8 cellular contexts compared by ENCODE assay signal in the genomic region with DNA sequence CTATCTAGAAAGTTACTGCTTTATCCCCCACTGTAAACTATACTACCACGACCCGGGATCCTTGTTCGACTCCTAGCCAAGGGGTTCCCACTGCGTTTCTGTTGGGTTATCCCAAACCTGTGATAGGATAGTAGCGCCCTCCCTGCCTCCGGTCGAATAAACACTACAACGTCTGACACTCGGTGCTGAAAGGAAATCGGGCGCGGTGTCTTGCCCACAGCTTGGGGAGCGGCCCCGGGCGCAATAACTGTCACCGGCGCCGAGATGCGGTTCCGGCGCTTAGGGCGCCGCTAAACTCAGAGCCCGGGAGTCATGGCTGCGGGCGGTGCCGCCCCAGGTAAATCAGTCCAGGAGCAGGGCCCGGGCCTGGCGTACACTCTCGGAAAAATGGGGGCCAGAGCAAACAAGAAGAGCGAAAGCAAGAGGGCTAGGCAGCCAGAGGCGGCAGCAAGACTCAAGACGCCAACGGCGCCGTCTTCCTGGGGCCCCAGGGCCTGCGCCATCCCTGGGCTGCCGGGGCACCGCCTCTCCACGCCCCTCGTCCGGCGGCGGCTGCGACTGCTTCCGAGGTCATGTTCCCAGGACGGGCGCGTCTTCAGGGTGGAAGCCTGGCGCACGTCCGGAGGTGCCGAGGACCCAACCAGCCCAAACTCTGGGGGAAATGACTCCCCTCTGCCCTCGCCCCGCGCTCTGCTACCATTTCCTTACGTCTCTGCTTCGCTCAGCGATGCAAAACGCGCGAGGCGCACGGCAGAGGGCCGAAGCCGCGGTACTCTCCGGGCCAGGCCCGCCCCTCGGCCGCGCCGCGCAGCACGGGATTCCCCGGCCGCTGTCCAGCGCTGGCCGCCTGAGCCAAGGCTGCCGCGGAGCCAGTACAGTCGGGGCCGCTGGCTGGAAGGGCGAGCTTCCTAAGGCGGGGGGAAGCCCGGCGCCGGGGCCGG. TPM values are rescaled to one million over a fixed set of nuclear protein-coding genes. Genes with fewer than 3 reads are reported as not detected.
DNase-seq lines count a peak whose midpoint lies in the region; ATAC-seq and TF ChIP-seq lines count a peak whose summit lies in the region.

Gene DUT, plus strand, starts transcription at position 575 of the 941 bp plus-strand sequence. Its CDS starts 87 bp downstream, at position 662.

- H3K4me1 ChIP-seq in HUES64 (ENCODE audit: insufficient read depth, low read length) (peaks cover 26% of the 10 kb centered on the region), neural progenitor cell (peaks cover 24% of the 10 kb centered on the region), subcutaneous abdominal adipose tissue (ENCODE audit: control insufficient read depth in 5 of 5, insufficient read depth in 5 of 5, low read length in 5 of 5) (peaks cover 0 to 19% (median 15%) of the 10 kb centered on the region in 5 donors)

- TF ChIP-seq CTCF in foreskin fibroblast (IDR thresholded peaks at IDR 0.05; ENCODE audit: low read depth, low read length) (no peak), neural progenitor cell (IDR thresholded peaks at IDR 0.05) (no peak)

- TF ChIP-seq POLR2A in Raji (IDR thresholded peaks at IDR 0.05; ENCODE audit: insufficient read depth, low read depth, low read length) = peak; percentile 86

- H3K4me1 Mint-ChIP-seq in neural progenitor cell = peaks cover 31% of the 10 kb centered on the region

- under 1% methylated on average over 89 of the region's 89 CpGs for WGBS in HUES64

- ATAC-seq in GM21515 (IDR thresholded peaks at IDR 0.05; ENCODE audit: unreplicated experiment) = peak; percentile 87

- H3K27me3 ChIP-seq in HUES64 (ENCODE audit: insufficient read depth, low read length) (no peaks in the 10 kb centered on the region), neural progenitor cell (no peaks in the 10 kb centered on the region), subcutaneous abdominal adipose tissue (ENCODE audit: control insufficient read depth in 5 of 5, insufficient read depth in 4 of 5, low read length in 5 of 5) (no peaks in the 10 kb centered on the region)

- H3K27ac Mint-ChIP-seq in neural progenitor cell = peak within 1 kb of the TSS; percentile 42

- H3K9me3 Mint-ChIP-seq in neural progenitor cell = no peaks in the 10 kb centered on the region

- peaks cover 25% of the 10 kb centered on the region for H3K36me3 ChIP-seq in HUES64 (ENCODE audit: insufficient read depth, low read length)
- H3K36me3 ChIP-seq in neural progenitor cell = no peaks in the 10 kb centered on the region
- peaks cover 12 to 26% (median 16%) of the 10 kb centered on the region in 5 donors for H3K36me3 ChIP-seq in subcutaneous abdominal adipose tissue (ENCODE audit: control insufficient read depth in 5 of 5, insufficient read depth in 5 of 5, low read length in 5 of 5)

- H3K27me3 Mint-ChIP-seq in neural progenitor cell (ENCODE audit: insufficient read depth, low read depth) = no peaks in the 10 kb centered on the region

- peak within 1 kb of the TSS; percentile 90 for H3K4me2 ChIP-seq in neural progenitor cell

- H3K27ac ChIP-seq in HUES64 (ENCODE audit: low read depth, low read length) = peak within 1 kb of the TSS; percentile 94
- H3K27ac ChIP-seq in neural progenitor cell = peak within 1 kb of the TSS; percentile 66
- peak within 1 kb of the TSS; percentile 94 for H3K27ac ChIP-seq in subcutaneous abdominal adipose tissue (ENCODE audit: low read depth, low read length)

- peak within 1 kb of the TSS; percentile 93 for H3K4me3 ChIP-seq in HUES64 (ENCODE audit: low read length)
- H3K4me3 ChIP-seq in foreskin fibroblast (ENCODE audit: low read depth in 1 of 2, low read length in 2 of 2) = peak within 1 kb of the TSS; percentile 78 to 81
- peak within 1 kb of the TSS; percentile 83 for H3K4me3 ChIP-seq in neural progenitor cell
- peak within 1 kb of the TSS; percentile 79 to 98 (median 90) for H3K4me3 ChIP-seq in subcutaneous abdominal adipose tissue (ENCODE audit: low read depth in 1 of 5, low read length in 5 of 5)

- H3F3A ChIP-seq in neural progenitor cell (ENCODE audit: low read depth) = peaks cover 24% of the 10 kb centered on the region

- H3K9me3 ChIP-seq in HUES64 (ENCODE audit: insufficient read depth, low read depth, low read length) (no peaks in the 10 kb centered on the region), neural progenitor cell (ENCODE audit: low read depth) (no peaks in the 10 kb centered on the region), subcutaneous abdominal adipose tissue (ENCODE audit: control insufficient read depth in 5 of 5, low read length in 5 of 5) (no peaks in the 10 kb centered on the region)

- peak; percentile 8 for DNase-seq in DMS153 treated with DMSO at 0.1 percent for 48 hours (lab: John Stamatoyannopoulos, UW; ENCODE audit: unreplicated experiment)
- peak; percentile 63 for DNase-seq in activated gamma-delta T cell (lab: John Stamatoyannopoulos, UW)
- peak; percentile 78 to 94 for DNase-seq in foreskin fibroblast
- DNase-seq in neural progenitor cell (ENCODE audit: low spot score) = peak; percentile 95

- peaks cover 3% of the 10 kb centered on the region for H4K20me1 ChIP-seq in neural progenitor cell (ENCODE audit: low read depth)

- peak within 1 kb of the TSS; percentile 97 for H3K4me3 Mint-ChIP-seq in neural progenitor cell

- H3K36me3 Mint-ChIP-seq in neural progenitor cell = peaks cover 10% of the 10 kb centered on the region

- H3K9ac ChIP-seq in HUES64 (ENCODE audit: low read depth, low read length) (peak within 1 kb of the TSS; percentile 96), neural progenitor cell (peak within 1 kb of the TSS; percentile 65), subcutaneous abdominal adipose tissue (ENCODE audit: low read length in 5 of 5) (peak within 1 kb of the TSS; percentile 38 to 93 (median 83))

- H3K79me2 ChIP-seq in neural progenitor cell (ENCODE audit: low read depth) = peaks cover 38% of the 10 kb centered on the region

- H2AFZ ChIP-seq in neural progenitor cell (replicated peaks) = peak within 1 kb of the TSS; percentile 92

RNA-seq across cellular contexts. Expression of gene DUT, which starts in this region (rescaled TPM):
- polyA plus RNA-seq in HUES64 (2013, experiment 1 of 2) = 152 TPM
- 135 TPM for polyA plus RNA-seq in HUES64 (2013, experiment 2 of 2)
- total RNA-seq in neural progenitor cell (ENCODE audit: low replicate concordance) = 51.6 and 55.4 TPM in 2 replicates

Comparison
In these comparisons a context has a peak if more than half of its experiments do, and no peak if none do; other contexts are left out.
1. Peak in every context shown above with its lines: DNase-seq, ATAC-seq, H3K4me3 ChIP-seq and H3K27ac ChIP-seq.
2. DNase-seq: peak in every context shown above with its lines; median percentile 95 in neural progenitor cell; 86 in foreskin fibroblast; 63 in activated gamma-delta T cell; 8 in DMS153 treated with DMSO at 0.1 percent for 48 hours.